In the genomic region with DNA sequence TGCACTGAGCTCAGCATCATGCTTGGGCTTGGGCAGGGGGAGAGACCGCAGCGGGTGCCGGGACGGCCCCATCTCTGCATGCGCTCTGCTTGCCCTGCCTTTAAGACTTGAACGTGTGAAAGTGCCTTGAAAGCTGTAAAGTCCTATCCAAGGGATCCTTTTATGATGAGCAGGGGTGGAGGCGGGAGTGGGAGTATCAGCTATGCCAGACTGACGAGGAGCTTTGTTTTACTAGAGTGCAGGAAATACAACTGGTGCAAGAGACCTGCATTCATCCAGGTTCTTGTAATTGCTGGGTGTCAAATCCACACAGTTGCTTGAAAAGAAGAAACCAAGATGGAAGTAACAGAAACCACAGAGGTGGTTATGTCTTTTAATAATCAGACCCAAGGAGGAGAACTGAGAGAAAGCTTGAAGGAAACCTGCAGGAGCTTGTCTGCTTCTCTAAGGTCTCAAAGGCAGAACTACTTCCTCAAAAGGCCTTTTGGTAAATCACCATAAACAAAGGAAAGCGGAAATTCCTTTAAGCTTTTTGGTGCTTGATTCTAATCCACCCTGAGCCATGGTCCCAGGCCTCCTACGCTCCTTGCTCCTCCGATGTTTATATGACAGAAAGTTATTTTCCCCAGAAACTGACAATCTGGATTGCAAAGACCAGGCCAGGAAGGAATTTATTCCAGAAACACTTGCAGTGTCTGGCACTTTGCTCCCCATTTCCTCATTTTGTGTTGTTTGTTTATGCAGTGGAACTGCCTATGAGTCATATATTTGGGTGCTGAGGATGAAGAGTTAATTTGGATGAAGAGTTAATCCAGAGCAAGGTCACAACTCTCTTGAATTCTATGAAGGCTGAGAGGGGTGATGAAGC, we compare ENCODE assay signal across 13 cellular contexts. TPM values are rescaled to one million over a fixed set of nuclear protein-coding genes. Genes with fewer than 3 reads are reported as not detected.
DNase-seq lines count a peak whose midpoint lies in the region; ATAC-seq lines count a peak whose summit lies in the region.
"Had no signal": no experiment of that assay in that cellular context is flagged by ENCODE, and none has a peak within 500 bp of the region (broad histone marks: within the 10 kb centered on the region; RNA-seq: fewer than 3 reads in every experiment).

No MANE protein-coding gene starts in this region.

- H3K9me3 Mint-ChIP-seq in activated CD4-positive, alpha-beta memory T cell treated with anti-CD3 and anti-CD28 coated beads for 36 hours, result no peaks in the 10 kb centered on the region
- H3K9me3 Mint-ChIP-seq in activated CD4-positive, alpha-beta memory T cell treated with anti-CD3 and anti-CD28 coated beads, Interleukin-2, amount 10 ng/mL, durations not matched to agents 7 days and 5 days, result no peaks in the 10 kb centered on the region
- H3K9me3 Mint-ChIP-seq in stimulated activated naive B cell treated with anti-CD40 and anti-IgM and Interleukin-4, amounts not matched to agents 10 μg/mL and 1 μg/mL and 100 μg/mL, for 72 hours, result no peaks in the 10 kb centered on the region

- ATAC-seq in stimulated activated naive B cell treated with anti-CD40 and anti-IgM and Interleukin-4, amounts not matched to agents 10 μg/mL and 1 μg/mL and 100 μg/mL, for 72 hours (replicated peaks), result peak; percentile 91 to 96
- no peak for ATAC-seq in GM18870 (IDR thresholded peaks at IDR 0.05; ENCODE audit: unreplicated experiment)

- DNase-seq in activated CD4-positive, alpha-beta memory T cell treated with anti-CD3 and anti-CD28 coated beads for 36 hours, result peak; percentile 56
- no peak for DNase-seq in activated CD4-positive, alpha-beta memory T cell treated with anti-CD3 and anti-CD28 coated beads, Interleukin-2, amount 10 ng/mL, durations not matched to agents 7 days and 5 days
- DNase-seq in SIG-M5 treated with dmso at 0.1 percent for 504 hours (lab: John Stamatoyannopoulos, UW; ENCODE audit: unreplicated experiment) (peak; percentile 74), head of caudate nucleus (peak in 40 of 42 donors; percentile 19 to 89 (median 59)), NCI-H2227 treated with DMSO at 0.1 percent for 48 hours (lab: John Stamatoyannopoulos, UW) (no peak)
- no peak for DNase-seq in stimulated activated naive B cell treated with anti-CD40 and anti-IgM and Interleukin-4, amounts not matched to agents 10 μg/mL and 1 μg/mL and 100 μg/mL, for 72 hours
- DNase-seq in activated CD8-positive, alpha-beta memory T cell treated with anti-CD3 and anti-CD28 coated beads, Interleukin-2, amount 50 U/mL, for 48 hours, result no peak
- DNase-seq: GOT3, NCI-H524 had no signal

- no peaks in the 10 kb centered on the region for H3K27me3 Mint-ChIP-seq in activated CD4-positive, alpha-beta memory T cell treated with anti-CD3 and anti-CD28 coated beads for 36 hours
- H3K27me3 Mint-ChIP-seq in activated CD4-positive, alpha-beta memory T cell treated with anti-CD3 and anti-CD28 coated beads, Interleukin-2, amount 10 ng/mL, durations not matched to agents 7 days and 5 days, result no peaks in the 10 kb centered on the region
- no peaks in the 10 kb centered on the region for H3K27me3 Mint-ChIP-seq in stimulated activated naive B cell treated with anti-CD40 and anti-IgM and Interleukin-4, amounts not matched to agents 10 μg/mL and 1 μg/mL and 100 μg/mL, for 72 hours

- peaks cover 30% of the 10 kb centered on the region for H3K4me1 Mint-ChIP-seq in activated CD4-positive, alpha-beta memory T cell treated with anti-CD3 and anti-CD28 coated beads for 36 hours (ENCODE audit: low read depth)
- peaks cover 21% of the 10 kb centered on the region for H3K4me1 Mint-ChIP-seq in activated CD4-positive, alpha-beta memory T cell treated with anti-CD3 and anti-CD28 coated beads, Interleukin-2, amount 10 ng/mL, durations not matched to agents 7 days and 5 days
- H3K4me1 Mint-ChIP-seq in stimulated activated naive B cell treated with anti-CD40 and anti-IgM and Interleukin-4, amounts not matched to agents 10 μg/mL and 1 μg/mL and 100 μg/mL, for 72 hours, result peaks cover 9 to 12% of the 10 kb centered on the region in 2 donors

- POLR2A ChIA-PET in activated CD4-positive, alpha-beta memory T cell treated with anti-CD3 and anti-CD28 coated beads for 36 hours (lab: Charles Lee), result no interaction called here
- POLR2A ChIA-PET in activated CD4-positive, alpha-beta memory T cell treated with anti-CD3 and anti-CD28 coated beads, Interleukin-2, amount 10 ng/mL, durations not matched to agents 7 days and 5 days (lab: Charles Lee), result interaction anchor here (0.5 to 1.2 kb wide), 4 partner anchors 10 to 135 kb away, joined by 3 read pairs; no protein-coding TSS in a partner anchor

- no peak overlapping the region for H3K27ac Mint-ChIP-seq in activated CD4-positive, alpha-beta memory T cell treated with anti-CD3 and anti-CD28 coated beads for 36 hours
- H3K27ac Mint-ChIP-seq in activated CD4-positive, alpha-beta memory T cell treated with anti-CD3 and anti-CD28 coated beads, Interleukin-2, amount 10 ng/mL, durations not matched to agents 7 days and 5 days, result no peak overlapping the region
- H3K27ac Mint-ChIP-seq in stimulated activated naive B cell treated with anti-CD40 and anti-IgM and Interleukin-4, amounts not matched to agents 10 μg/mL and 1 μg/mL and 100 μg/mL, for 72 hours, result no peak overlapping the region

- no peaks in the 10 kb centered on the region for H3K36me3 Mint-ChIP-seq in activated CD4-positive, alpha-beta memory T cell treated with anti-CD3 and anti-CD28 coated beads for 36 hours
- H3K36me3 Mint-ChIP-seq in activated CD4-positive, alpha-beta memory T cell treated with anti-CD3 and anti-CD28 coated beads, Interleukin-2, amount 10 ng/mL, durations not matched to agents 7 days and 5 days (ENCODE audit: low read depth), result no peaks in the 10 kb centered on the region
- H3K36me3 Mint-ChIP-seq in stimulated activated naive B cell treated with anti-CD40 and anti-IgM and Interleukin-4, amounts not matched to agents 10 μg/mL and 1 μg/mL and 100 μg/mL, for 72 hours, result no peaks in the 10 kb centered on the region

- CTCF ChIA-PET in activated CD4-positive, alpha-beta memory T cell treated with anti-CD3 and anti-CD28 coated beads for 36 hours (lab: Charles Lee), result interaction anchor here (1.8 to 3.5 kb wide), 4 partner anchors 35 to 226 kb away, joined by 4 to 16 read pairs (median 11); no protein-coding TSS in a partner anchor
- CTCF ChIA-PET in activated CD4-positive, alpha-beta memory T cell treated with anti-CD3 and anti-CD28 coated beads, Interleukin-2, amount 10 ng/mL, durations not matched to agents 7 days and 5 days (lab: Charles Lee), result interaction anchor here (0.6 to 1.4 kb wide), 3 partner anchors 12 to 327 kb away, joined by 5 to 9 read pairs (median 5); no protein-coding TSS in a partner anchor

- intact Hi-C loops in activated CD4-positive, alpha-beta memory T cell treated with anti-CD3 and anti-CD28 coated beads for 36 hours (cut with micrococcal nuclease), result no loop called here
- intact Hi-C loops in head of caudate nucleus (cut with DNase I), result no loop called here

- no peak overlapping the region for H3K4me3 Mint-ChIP-seq in activated CD4-positive, alpha-beta memory T cell treated with anti-CD3 and anti-CD28 coated beads for 36 hours
- no peak overlapping the region for H3K4me3 Mint-ChIP-seq in activated CD4-positive, alpha-beta memory T cell treated with anti-CD3 and anti-CD28 coated beads, Interleukin-2, amount 10 ng/mL, durations not matched to agents 7 days and 5 days
- H3K4me3 Mint-ChIP-seq in stimulated activated naive B cell treated with anti-CD40 and anti-IgM and Interleukin-4, amounts not matched to agents 10 μg/mL and 1 μg/mL and 100 μg/mL, for 72 hours, result no peak overlapping the region

RNA-seq across cellular contexts. Expression of a gene that starts 51.3 kb away (rescaled TPM):
- not detected for total RNA-seq in activated CD4-positive, alpha-beta memory T cell treated with anti-CD3 and anti-CD28 coated beads for 36 hours
- total RNA-seq in activated CD4-positive, alpha-beta memory T cell treated with anti-CD3 and anti-CD28 coated beads, Interleukin-2, amount 10 ng/mL, durations not matched to agents 7 days and 5 days, result not detected
- total RNA-seq: A673, hepatocyte, omental fat pad had no signal

Comparison
In these comparisons a context has a peak if more than half of its experiments do, and no peak if none do; other contexts are left out.
1. DNase-seq: peak in activated CD4-positive, alpha-beta memory T cell treated with anti-CD3 and anti-CD28 coated beads for 36 hours (single experiment), SIG-M5 treated with dmso at 0.1 percent for 504 hours (single experiment) and head of caudate nucleus (40 of 42); none in activated CD4-positive, alpha-beta memory T cell treated with anti-CD3 and anti-CD28 coated beads, Interleukin-2, amount 10 ng/mL, durations not matched to agents 7 days and 5 days (single experiment), stimulated activated naive B cell treated with anti-CD40 and anti-IgM and Interleukin-4, amounts not matched to agents 10 μg/mL and 1 μg/mL and 100 μg/mL, for 72 hours (single experiment), activated CD8-positive, alpha-beta memory T cell treated with anti-CD3 and anti-CD28 coated beads, Interleukin-2, amount 50 U/mL, for 48 hours (single experiment) and NCI-H2227 treated with DMSO at 0.1 percent for 48 hours (single experiment).